In the genomic region with DNA sequence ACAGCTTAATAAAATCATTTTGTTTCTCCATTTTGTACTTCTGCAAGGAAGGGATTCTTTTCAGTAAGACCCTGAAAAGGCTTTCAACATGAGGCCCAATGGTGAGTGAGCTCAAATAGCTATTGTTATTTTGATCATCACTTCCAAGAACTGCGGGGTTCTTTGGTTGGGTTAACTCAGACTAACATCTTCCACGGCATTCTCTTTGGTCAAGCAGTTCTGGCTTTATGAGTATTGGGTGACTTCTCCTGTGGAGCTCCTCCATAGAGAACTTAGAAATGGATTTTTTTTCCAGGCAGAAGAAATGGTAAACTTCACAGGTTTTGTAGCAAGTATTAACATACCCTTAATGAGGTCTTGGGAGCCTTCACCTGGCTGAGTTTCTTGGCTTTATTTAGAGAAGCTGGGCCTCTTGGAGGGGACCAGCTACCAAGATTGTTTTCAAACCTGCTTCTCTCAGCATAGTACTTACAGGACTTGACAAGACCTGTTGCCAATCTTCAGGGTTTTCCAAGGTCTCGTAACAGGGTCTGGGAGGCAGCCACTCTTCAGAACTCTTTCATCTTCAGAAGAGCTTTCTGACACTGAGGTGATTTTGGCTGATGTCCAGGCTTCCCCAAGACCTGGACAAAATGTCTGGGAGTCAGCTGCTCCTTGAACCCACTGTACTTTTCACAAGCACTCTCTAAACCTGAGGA, we compare ENCODE assay signal across 2 cellular contexts.
A peak's percentile ranks its signal among the peaks of the same experiment; 100 is the strongest.
TF ChIP-seq lines count a peak whose summit lies in the region.

No MANE protein-coding gene starts in this region.

TF ChIP-seq in GM23338, 12 proteins besides CTCF, POLR2A, EP300 and RAD21 (continued from another document):
- TF ChIP-seq, protein P1, sequence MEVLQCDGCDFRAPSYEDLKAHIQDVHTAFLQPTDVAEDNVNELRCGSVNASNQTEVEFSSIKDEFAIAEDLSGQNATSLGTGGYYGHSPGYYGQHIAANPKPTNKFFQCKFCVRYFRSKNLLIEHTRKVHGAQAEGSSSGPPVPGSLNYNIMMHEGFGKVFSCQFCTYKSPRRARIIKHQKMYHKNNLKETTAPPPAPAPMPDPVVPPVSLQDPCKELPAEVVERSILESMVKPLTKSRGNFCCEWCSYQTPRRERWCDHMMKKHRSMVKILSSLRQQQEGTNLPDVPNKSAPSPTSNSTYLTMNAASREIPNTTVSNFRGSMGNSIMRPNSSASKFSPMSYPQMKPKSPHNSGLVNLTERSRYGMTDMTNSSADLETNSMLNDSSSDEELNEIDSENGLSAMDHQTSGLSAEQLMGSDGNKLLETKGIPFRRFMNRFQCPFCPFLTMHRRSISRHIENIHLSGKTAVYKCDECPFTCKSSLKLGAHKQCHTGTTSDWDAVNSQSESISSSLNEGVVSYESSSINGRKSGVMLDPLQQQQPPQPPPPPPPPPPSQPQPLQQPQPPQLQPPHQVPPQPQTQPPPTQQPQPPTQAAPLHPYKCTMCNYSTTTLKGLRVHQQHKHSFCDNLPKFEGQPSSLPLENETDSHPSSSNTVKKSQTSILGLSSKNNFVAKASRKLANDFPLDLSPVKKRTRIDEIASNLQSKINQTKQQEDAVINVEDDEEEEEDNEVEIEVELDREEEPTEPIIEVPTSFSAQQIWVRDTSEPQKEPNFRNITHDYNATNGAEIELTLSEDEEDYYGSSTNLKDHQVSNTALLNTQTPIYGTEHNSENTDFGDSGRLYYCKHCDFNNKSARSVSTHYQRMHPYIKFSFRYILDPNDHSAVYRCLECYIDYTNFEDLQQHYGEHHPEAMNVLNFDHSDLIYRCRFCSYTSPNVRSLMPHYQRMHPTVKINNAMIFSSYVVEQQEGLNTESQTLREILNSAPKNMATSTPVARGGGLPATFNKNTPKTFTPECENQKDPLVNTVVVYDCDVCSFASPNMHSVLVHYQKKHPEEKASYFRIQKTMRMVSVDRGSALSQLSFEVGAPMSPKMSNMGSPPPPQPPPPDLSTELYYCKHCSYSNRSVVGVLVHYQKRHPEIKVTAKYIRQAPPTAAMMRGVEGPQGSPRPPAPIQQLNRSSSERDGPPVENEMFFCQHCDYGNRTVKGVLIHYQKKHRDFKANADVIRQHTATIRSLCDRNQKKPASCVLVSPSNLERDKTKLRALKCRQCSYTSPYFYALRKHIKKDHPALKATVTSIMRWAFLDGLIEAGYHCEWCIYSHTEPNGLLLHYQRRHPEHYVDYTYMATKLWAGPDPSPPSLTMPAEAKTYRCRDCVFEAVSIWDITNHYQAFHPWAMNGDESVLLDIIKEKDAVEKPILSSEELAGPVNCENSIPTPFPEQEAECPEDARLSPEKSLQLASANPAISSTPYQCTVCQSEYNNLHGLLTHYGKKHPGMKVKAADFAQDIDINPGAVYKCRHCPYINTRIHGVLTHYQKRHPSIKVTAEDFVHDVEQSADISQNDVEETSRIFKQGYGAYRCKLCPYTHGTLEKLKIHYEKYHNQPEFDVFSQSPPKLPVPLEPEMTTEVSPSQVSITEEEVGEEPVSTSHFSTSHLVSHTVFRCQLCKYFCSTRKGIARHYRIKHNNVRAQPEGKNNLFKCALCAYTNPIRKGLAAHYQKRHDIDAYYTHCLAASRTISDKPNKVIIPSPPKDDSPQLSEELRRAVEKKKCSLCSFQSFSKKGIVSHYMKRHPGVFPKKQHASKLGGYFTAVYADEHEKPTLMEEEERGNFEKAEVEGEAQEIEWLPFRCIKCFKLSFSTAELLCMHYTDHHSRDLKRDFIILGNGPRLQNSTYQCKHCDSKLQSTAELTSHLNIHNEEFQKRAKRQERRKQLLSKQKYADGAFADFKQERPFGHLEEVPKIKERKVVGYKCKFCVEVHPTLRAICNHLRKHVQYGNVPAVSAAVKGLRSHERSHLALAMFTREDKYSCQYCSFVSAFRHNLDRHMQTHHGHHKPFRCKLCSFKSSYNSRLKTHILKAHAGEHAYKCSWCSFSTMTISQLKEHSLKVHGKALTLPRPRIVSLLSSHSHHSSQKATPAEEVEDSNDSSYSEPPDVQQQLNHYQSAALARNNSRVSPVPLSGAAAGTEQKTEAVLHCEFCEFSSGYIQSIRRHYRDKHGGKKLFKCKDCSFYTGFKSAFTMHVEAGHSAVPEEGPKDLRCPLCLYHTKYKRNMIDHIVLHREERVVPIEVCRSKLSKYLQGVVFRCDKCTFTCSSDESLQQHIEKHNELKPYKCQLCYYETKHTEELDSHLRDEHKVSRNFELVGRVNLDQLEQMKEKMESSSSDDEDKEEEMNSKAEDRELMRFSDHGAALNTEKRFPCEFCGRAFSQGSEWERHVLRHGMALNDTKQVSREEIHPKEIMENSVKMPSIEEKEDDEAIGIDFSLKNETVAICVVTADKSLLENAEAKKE (CRISPR knock-in tag; IDR thresholded peaks at IDR 0.05): peak; percentile 76
- no peak for TF ChIP-seq REST (IDR thresholded peaks at IDR 0.05; ENCODE audit: unreplicated experiment)
TF ChIP-seq in GM23338: peak in this region for 1.

TF ChIP-seq in HepG2, 621 proteins besides CTCF, POLR2A, EP300 and RAD21 (continued from another document):
- TF ChIP-seq HMGXB3 (CRISPR knock-in tag; IDR thresholded peaks at IDR 0.05; ENCODE audit: borderline replicate concordance) (no peak), SRSF9 (IDR thresholded peaks at IDR 0.05; ENCODE audit: borderline replicate concordance, insufficient read depth, low read depth, low read length, poor library complexity, severe bottlenecking) (no peak), ZNF230 (CRISPR knock-in tag; IDR thresholded peaks at IDR 0.05) (no peak), SETDB1 (CRISPR knock-in tag; IDR thresholded peaks at IDR 0.05; ENCODE audit: borderline replicate concordance) (no peak), NFYC (CRISPR knock-in tag; IDR thresholded peaks at IDR 0.05) (no peak), CREB1 (IDR thresholded peaks at IDR 0.05) (no peak), CREB1 (CRISPR knock-in tag; IDR thresholded peaks at IDR 0.05) (no peak), GTF3A (CRISPR knock-in tag; conservative IDR thresholded peaks at IDR 0.05) (no peak), NR2C2 (CRISPR knock-in tag; IDR thresholded peaks at IDR 0.05; ENCODE audit: borderline replicate concordance) (no peak), FOXM1 (CRISPR knock-in tag; IDR thresholded peaks at IDR 0.05) (no peak), CEBPB (IDR thresholded peaks at IDR 0.05; ENCODE audit: borderline replicate concordance, low read depth, low read length) (no peak), ZIK1 (CRISPR knock-in tag; IDR thresholded peaks at IDR 0.05; ENCODE audit: borderline replicate concordance, low read depth) (no peak)
- TF ChIP-seq, protein P2, sequence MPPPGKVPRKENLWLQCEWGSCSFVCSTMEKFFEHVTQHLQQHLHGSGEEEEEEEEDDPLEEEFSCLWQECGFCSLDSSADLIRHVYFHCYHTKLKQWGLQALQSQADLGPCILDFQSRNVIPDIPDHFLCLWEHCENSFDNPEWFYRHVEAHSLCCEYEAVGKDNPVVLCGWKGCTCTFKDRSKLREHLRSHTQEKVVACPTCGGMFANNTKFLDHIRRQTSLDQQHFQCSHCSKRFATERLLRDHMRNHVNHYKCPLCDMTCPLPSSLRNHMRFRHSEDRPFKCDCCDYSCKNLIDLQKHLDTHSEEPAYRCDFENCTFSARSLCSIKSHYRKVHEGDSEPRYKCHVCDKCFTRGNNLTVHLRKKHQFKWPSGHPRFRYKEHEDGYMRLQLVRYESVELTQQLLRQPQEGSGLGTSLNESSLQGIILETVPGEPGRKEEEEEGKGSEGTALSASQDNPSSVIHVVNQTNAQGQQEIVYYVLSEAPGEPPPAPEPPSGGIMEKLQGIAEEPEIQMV (CRISPR knock-in tag; IDR thresholded peaks at IDR 0.05; ENCODE audit: low read depth): no peak
